11 cellular contexts compared by ENCODE assay signal in genomic region chr7:2643386-2644229, GRCh38. TPM values are rescaled to one million over a fixed set of nuclear protein-coding genes. Genes with fewer than 3 reads are reported as not detected.
DNase-seq lines count a peak whose midpoint lies in the region; ATAC-seq and TF ChIP-seq lines count a peak whose summit lies in the region.
"Had no signal": no experiment of that assay in that cellular context is flagged by ENCODE, and none has a peak within 500 bp of the region (broad histone marks: within the 10 kb centered on the region; RNA-seq: fewer than 3 reads in every experiment).

No MANE protein-coding gene starts in this region.

- CTCF ChIA-PET in activated naive CD4-positive, alpha-beta T cell treated with anti-CD3 and anti-CD28 coated beads, Interleukin-2, amount 10 ng/mL, durations not matched to agents 7 days and 5 days (lab: Charles Lee) = interaction anchor here (0.8 to 3.0 kb wide), 2 partner anchors 37 to 66 kb away, joined by 3 to 13 read pairs; no protein-coding TSS in a partner anchor

- no peaks in the 10 kb centered on the region for H3K9me3 ChIP-seq in NT2/D1 (ENCODE audit: insufficient read depth, low read length)

- no peaks in the 10 kb centered on the region for H3K36me3 Mint-ChIP-seq in activated naive CD4-positive, alpha-beta T cell treated with anti-CD3 and anti-CD28 coated beads, Interleukin-2, amount 10 ng/mL, durations not matched to agents 7 days and 5 days
- H3K36me3 Mint-ChIP-seq in activated naive CD4-positive, alpha-beta T cell treated with anti-CD3 and anti-CD28 coated beads, Interleukin-2, amount 50 U/mL, for 72 hours = no peaks in the 10 kb centered on the region
- H3K36me3 Mint-ChIP-seq in dendritic cell treated with granulocyte-macrophage colony-stimulating factor and Interleukin-4, amounts not matched to agents 40 ng/mL and 50 ng/mL, for 4 days (ENCODE audit: low read depth) = peaks cover 93% of the 10 kb centered on the region
- H3K36me3 Mint-ChIP-seq in type B pancreatic cell = no peaks in the 10 kb centered on the region

- no peaks in the 10 kb centered on the region for H3K27me3 Mint-ChIP-seq in activated naive CD4-positive, alpha-beta T cell treated with anti-CD3 and anti-CD28 coated beads, Interleukin-2, amount 10 ng/mL, durations not matched to agents 7 days and 5 days
- H3K27me3 Mint-ChIP-seq in dendritic cell treated with granulocyte-macrophage colony-stimulating factor and Interleukin-4, amounts not matched to agents 40 ng/mL and 50 ng/mL, for 4 days = no peaks in the 10 kb centered on the region
- H3K27me3 Mint-ChIP-seq in type B pancreatic cell = no peaks in the 10 kb centered on the region

- H3K9me3 Mint-ChIP-seq in activated naive CD4-positive, alpha-beta T cell treated with anti-CD3 and anti-CD28 coated beads, Interleukin-2, amount 10 ng/mL, durations not matched to agents 7 days and 5 days = no peaks in the 10 kb centered on the region
- no peaks in the 10 kb centered on the region for H3K9me3 Mint-ChIP-seq in activated naive CD4-positive, alpha-beta T cell treated with anti-CD3 and anti-CD28 coated beads, Interleukin-2, amount 50 U/mL, for 72 hours
- H3K9me3 Mint-ChIP-seq in dendritic cell treated with granulocyte-macrophage colony-stimulating factor and Interleukin-4, amounts not matched to agents 40 ng/mL and 50 ng/mL, for 4 days = no peaks in the 10 kb centered on the region
- H3K9me3 Mint-ChIP-seq in type B pancreatic cell = no peaks in the 10 kb centered on the region

- H3K36me3 ChIP-seq in NT2/D1 (ENCODE audit: insufficient read depth, insufficient read length, low read length) = peaks cover 66% of the 10 kb centered on the region

- ATAC-seq in activated naive CD4-positive, alpha-beta T cell treated with anti-CD3 and anti-CD28 coated beads, Interleukin-2, amount 50 U/mL, for 72 hours = no peak
- ATAC-seq in HG03571 (IDR thresholded peaks at IDR 0.05; ENCODE audit: unreplicated experiment) = no peak

- H3K4me1 Mint-ChIP-seq in activated naive CD4-positive, alpha-beta T cell treated with anti-CD3 and anti-CD28 coated beads, Interleukin-2, amount 10 ng/mL, durations not matched to agents 7 days and 5 days = peaks cover 16% of the 10 kb centered on the region
- H3K4me1 Mint-ChIP-seq in dendritic cell treated with granulocyte-macrophage colony-stimulating factor and Interleukin-4, amounts not matched to agents 40 ng/mL and 50 ng/mL, for 4 days (ENCODE audit: low read depth) = peaks cover 85% of the 10 kb centered on the region
- peaks cover 12% of the 10 kb centered on the region for H3K4me1 Mint-ChIP-seq in type B pancreatic cell (ENCODE audit: unreplicated experiment)

- intact Hi-C loops in dendritic cell treated with granulocyte-macrophage colony-stimulating factor and Interleukin-4, amounts not matched to agents 40 ng/mL and 50 ng/mL, for 4 days (cut with micrococcal nuclease) = loop anchor here (5.0 kb wide), 1 partner anchor 86 kb away; the partner anchor contains the start of genes BRAT1 and IQCE

- TF ChIP-seq CTCF in type B pancreatic cell (conservative IDR thresholded peaks at IDR 0.05) = peak; percentile 31

- DNase-seq in activated naive CD4-positive, alpha-beta T cell treated with anti-CD3 and anti-CD28 coated beads, Interleukin-2, amount 10 ng/mL, durations not matched to agents 7 days and 5 days = no peak
- DNase-seq in activated naive CD4-positive, alpha-beta T cell treated with anti-CD3 and anti-CD28 coated beads, Interleukin-2, amount 50 U/mL, for 72 hours (ENCODE audit: low spot score in 2 of 2) = no peak
- DNase-seq in NT2/D1 (ENCODE audit: low read depth, low spot score) (no peak), type B pancreatic cell (ENCODE audit: extremely low spot score, unreplicated experiment) (no peak), HPDE6-E6E7 (ENCODE audit: extremely low spot score) (no peak)
- no peak for DNase-seq in activated naive CD4-positive, alpha-beta T cell (lab: John Stamatoyannopoulos, UW)
- DNase-seq: activated T-cell treated with anti-CD3 and anti-CD28 coated beads, Interleukin-2, amount 50 U/mL, for 1 hour; NCI-H2171 had no signal

- no peaks in the 10 kb centered on the region for H3K27me3 ChIP-seq in NT2/D1 (ENCODE audit: insufficient read depth, insufficient read length)

- H3K4me3 Mint-ChIP-seq in activated naive CD4-positive, alpha-beta T cell treated with anti-CD3 and anti-CD28 coated beads, Interleukin-2, amount 10 ng/mL, durations not matched to agents 7 days and 5 days = no peak overlapping the region
- no peak overlapping the region for H3K4me3 Mint-ChIP-seq in dendritic cell treated with granulocyte-macrophage colony-stimulating factor and Interleukin-4, amounts not matched to agents 40 ng/mL and 50 ng/mL, for 4 days
- H3K4me3 Mint-ChIP-seq in type B pancreatic cell = no peak overlapping the region

- H3K4me1 ChIP-seq in NT2/D1 (ENCODE audit: insufficient read depth, insufficient read length) = peaks cover 44% of the 10 kb centered on the region

- no peak overlapping the region for H3K4me3 ChIP-seq in NT2/D1 (ENCODE audit: insufficient read length, low read depth)
- H3K4me3 ChIP-seq: SK-N-MC had no signal

- H3K27ac Mint-ChIP-seq in activated naive CD4-positive, alpha-beta T cell treated with anti-CD3 and anti-CD28 coated beads, Interleukin-2, amount 10 ng/mL, durations not matched to agents 7 days and 5 days = peak overlapping the region; percentile 60
- H3K27ac Mint-ChIP-seq in activated naive CD4-positive, alpha-beta T cell treated with anti-CD3 and anti-CD28 coated beads, Interleukin-2, amount 50 U/mL, for 72 hours = no peak overlapping the region
- H3K27ac Mint-ChIP-seq in dendritic cell treated with granulocyte-macrophage colony-stimulating factor and Interleukin-4, amounts not matched to agents 40 ng/mL and 50 ng/mL, for 4 days = peak overlapping the region; percentile 91
- no peak overlapping the region for H3K27ac Mint-ChIP-seq in type B pancreatic cell

- peak overlapping the region; percentile 42 for H3K9ac ChIP-seq in NT2/D1 (ENCODE audit: insufficient read length, low read depth)

RNA-seq across cellular contexts. Expression of gene TTYH3, which starts 11.8 kb away (rescaled TPM):
- 10 to 100 TPM; 23.8 to 28.3 TPM for total RNA-seq in activated naive CD4-positive, alpha-beta T cell treated with anti-CD3 and anti-CD28 coated beads, Interleukin-2, amount 50 U/mL, for 72 hours
- total RNA-seq in type B pancreatic cell (ENCODE audit: low replicate concordance) = 124 and 166 TPM in 2 replicates

RNA-seq across cellular contexts. Expression of gene AMZ1, which starts 44.4 kb away (rescaled TPM):
- under 1 TPM; 0.06 to 0.14 TPM for total RNA-seq in activated naive CD4-positive, alpha-beta T cell treated with anti-CD3 and anti-CD28 coated beads, Interleukin-2, amount 50 U/mL, for 72 hours
- total RNA-seq in type B pancreatic cell (ENCODE audit: low replicate concordance) = 1.2 and 5.6 TPM in 2 replicates

Comparison
In these comparisons a context has a peak if more than half of its experiments do, and no peak if none do; other contexts are left out.
1. H3K27ac Mint-ChIP-seq: peak in activated naive CD4-positive, alpha-beta T cell treated with anti-CD3 and anti-CD28 coated beads, Interleukin-2, amount 10 ng/mL, durations not matched to agents 7 days and 5 days (single experiment) and dendritic cell treated with granulocyte-macrophage colony-stimulating factor and Interleukin-4, amounts not matched to agents 40 ng/mL and 50 ng/mL, for 4 days (single experiment); none in activated naive CD4-positive, alpha-beta T cell treated with anti-CD3 and anti-CD28 coated beads, Interleukin-2, amount 50 U/mL, for 72 hours (0 of 2) and type B pancreatic cell (single experiment).